ENCODE assay signal across 12 cellular contexts in genomic region chr6:4664117-4664626, GRCh38.
DNase-seq lines count a peak whose midpoint lies in the region; ATAC-seq, FAIRE-seq and TF ChIP-seq lines count a peak whose summit lies in the region.
"Had no signal": no experiment of that assay in that cellular context is flagged by ENCODE, and none has a peak within 500 bp of the region (broad histone marks: within the 10 kb centered on the region; RNA-seq: fewer than 3 reads in every experiment).

No MANE protein-coding gene starts in this region.

- H3K9me3 Mint-ChIP-seq in stimulated activated naive B cell treated with anti-CD40 and anti-IgM and Interleukin-4, amounts not matched to agents 10 μg/mL and 1 μg/mL and 100 μg/mL, for 72 hours = no peaks in the 10 kb centered on the region
- H3K9me3 Mint-ChIP-seq: activated T-cell treated with anti-CD3 and anti-CD28 coated beads, Interleukin-2, amount 50 U/mL, for 4 hours; CD4-positive, alpha-beta memory T cell had no signal

- H3K4me3 Mint-ChIP-seq in stimulated activated naive B cell treated with anti-CD40 and anti-IgM and Interleukin-4, amounts not matched to agents 10 μg/mL and 1 μg/mL and 100 μg/mL, for 72 hours = no peak overlapping the region
- H3K4me3 Mint-ChIP-seq: activated T-cell treated with anti-CD3 and anti-CD28 coated beads, Interleukin-2, amount 50 U/mL, for 4 hours had no signal

- 45 to 63% (median 48%) methylated on average over 7 of the region's 7 CpGs for WGBS in heart left ventricle, 4 donors
- 61 to 78% (median 71%) methylated on average over 7 of the region's 7 CpGs for WGBS in small intestine, 3 donors

- H3K36me3 Mint-ChIP-seq in stimulated activated naive B cell treated with anti-CD40 and anti-IgM and Interleukin-4, amounts not matched to agents 10 μg/mL and 1 μg/mL and 100 μg/mL, for 72 hours = no peaks in the 10 kb centered on the region
- H3K36me3 Mint-ChIP-seq: CD4-positive, alpha-beta memory T cell had no signal

- FAIRE-seq in small intestine (lab: Jason Lieb, UNC) = no peak

- H3K27me3 Mint-ChIP-seq in stimulated activated naive B cell treated with anti-CD40 and anti-IgM and Interleukin-4, amounts not matched to agents 10 μg/mL and 1 μg/mL and 100 μg/mL, for 72 hours = peaks cover 4 to 5% of the 10 kb centered on the region in 2 donors

- no peak for TF ChIP-seq POLR2A in heart left ventricle (IDR thresholded peaks at IDR 0.05)

- intact Hi-C loops in ascending aorta (cut with DNase I) = loop anchor here (5.0 kb wide), 3 partner anchors 52 to 312 kb away; partner anchors contain the start of gene CDYL
- intact Hi-C loops in heart left ventricle (cut with DNase I) = no loop called here
- intact Hi-C loops in posterior vena cava (cut with DNase I) = no loop called here

- H3K9me3 ChIP-seq in ascending aorta (no peaks in the 10 kb centered on the region), heart left ventricle (no peaks in the 10 kb centered on the region), small intestine (ENCODE audit: control insufficient read depth, low read depth) (no peaks in the 10 kb centered on the region)

- DNase-seq in AG20443 (ENCODE audit: low spot score) (peak; percentile 91), ascending aorta (ENCODE audit: low spot score in 2 of 2) (peak; percentile 58 to 88), heart left ventricle (peak; percentile 67 to 81 (median 75)), posterior vena cava (ENCODE audit: low spot score) (peak; percentile 92), small intestine (no peak), NCI-H1436 treated with DMSO at 0.1 percent for 48 hours (lab: John Stamatoyannopoulos, UW) (no peak)
- no peak for DNase-seq in stimulated activated naive B cell treated with anti-CD40 and anti-IgM and Interleukin-4, amounts not matched to agents 10 μg/mL and 1 μg/mL and 100 μg/mL, for 72 hours
- DNase-seq: activated T-cell treated with anti-CD3 and anti-CD28 coated beads, Interleukin-2, amount 50 U/mL, for 4 hours; CD4-positive, alpha-beta memory T cell; NK-92 treated with Interleukin-12 subunit alpha and Interleukin-12 subunit beta, amount 100 ng/mL, for 24 hours; stimulated activated naive CD4-positive, alpha-beta T cell had no signal

- no peaks in the 10 kb centered on the region for H3K4me1 Mint-ChIP-seq in stimulated activated naive B cell treated with anti-CD40 and anti-IgM and Interleukin-4, amounts not matched to agents 10 μg/mL and 1 μg/mL and 100 μg/mL, for 72 hours
- H3K4me1 Mint-ChIP-seq: CD4-positive, alpha-beta memory T cell had no signal

- H3K27ac ChIP-seq in ascending aorta (peak overlapping the region; percentile 31 to 41), heart left ventricle (peak overlapping the region in 3 of 12 donors; percentile 10 to 39 (median 29)), small intestine (ENCODE audit: low read depth in 1 of 2, low read length in 1 of 2) (no peak overlapping the region)

- H3K4me3 ChIP-seq in ascending aorta (no peak overlapping the region), heart left ventricle (no peak overlapping the region), small intestine (ENCODE audit: low read depth in 1 of 2, low read length in 2 of 2) (no peak overlapping the region)

- no peaks in the 10 kb centered on the region for H3K27me3 ChIP-seq in ascending aorta
- no peaks in the 10 kb centered on the region for H3K27me3 ChIP-seq in heart left ventricle
- H3K27me3 ChIP-seq in small intestine (ENCODE audit: control insufficient read depth in 2 of 2, insufficient read depth in 2 of 2, low read length in 2 of 2) = no peaks in the 10 kb centered on the region

- peaks cover 0 to 2% of the 10 kb centered on the region in 2 donors for H3K4me1 ChIP-seq in ascending aorta
- peaks cover 0 to 15% (median 2%) of the 10 kb centered on the region in 12 donors for H3K4me1 ChIP-seq in heart left ventricle
- no peaks in the 10 kb centered on the region for H3K4me1 ChIP-seq in small intestine (ENCODE audit: control insufficient read depth in 2 of 2, insufficient read depth in 1 of 2, low read depth in 1 of 2, low read length in 1 of 2)

- no peak overlapping the region for H3K27ac Mint-ChIP-seq in stimulated activated naive B cell treated with anti-CD40 and anti-IgM and Interleukin-4, amounts not matched to agents 10 μg/mL and 1 μg/mL and 100 μg/mL, for 72 hours
- H3K27ac Mint-ChIP-seq: CD4-positive, alpha-beta memory T cell had no signal

- ATAC-seq in heart left ventricle = peak; percentile 65 to 92 (median 86)
- ATAC-seq in GM21619 (IDR thresholded peaks at IDR 0.05; ENCODE audit: unreplicated experiment) = no peak
- ATAC-seq in stimulated activated naive B cell treated with anti-CD40 and anti-IgM and Interleukin-4, amounts not matched to agents 10 μg/mL and 1 μg/mL and 100 μg/mL, for 72 hours (replicated peaks) = no peak
- ATAC-seq: activated T-cell treated with anti-CD3 and anti-CD28 coated beads, Interleukin-2, amount 50 U/mL, for 4 hours had no signal

- TF ChIP-seq CTCF in ascending aorta (IDR thresholded peaks at IDR 0.05) = no peak
- TF ChIP-seq CTCF in heart left ventricle (IDR thresholded peaks at IDR 0.05) = no peak

- H3K36me3 ChIP-seq in ascending aorta = no peaks in the 10 kb centered on the region
- no peaks in the 10 kb centered on the region for H3K36me3 ChIP-seq in heart left ventricle
- no peaks in the 10 kb centered on the region for H3K36me3 ChIP-seq in small intestine (ENCODE audit: control insufficient read depth in 2 of 2, insufficient read depth in 2 of 2, low read length in 2 of 2)

Comparison
In these comparisons a context has a peak if more than half of its experiments do, and no peak if none do; other contexts are left out.
1. DNase-seq: peak in AG20443 (single experiment), ascending aorta (2 of 2), heart left ventricle (5 of 5) and posterior vena cava (single experiment); none in small intestine (single experiment), stimulated activated naive B cell treated with anti-CD40 and anti-IgM and Interleukin-4, amounts not matched to agents 10 μg/mL and 1 μg/mL and 100 μg/mL, for 72 hours (single experiment) and NCI-H1436 treated with DMSO at 0.1 percent for 48 hours (single experiment).
2. H3K27ac ChIP-seq: peak in ascending aorta (2 of 2); none in small intestine (0 of 2).
3. ATAC-seq: peak in heart left ventricle (4 of 4); none in GM21619 (single experiment) and stimulated activated naive B cell treated with anti-CD40 and anti-IgM and Interleukin-4, amounts not matched to agents 10 μg/mL and 1 μg/mL and 100 μg/mL, for 72 hours (0 of 2).